1 cellular context compared by ENCODE assay signal in the genomic region with DNA sequence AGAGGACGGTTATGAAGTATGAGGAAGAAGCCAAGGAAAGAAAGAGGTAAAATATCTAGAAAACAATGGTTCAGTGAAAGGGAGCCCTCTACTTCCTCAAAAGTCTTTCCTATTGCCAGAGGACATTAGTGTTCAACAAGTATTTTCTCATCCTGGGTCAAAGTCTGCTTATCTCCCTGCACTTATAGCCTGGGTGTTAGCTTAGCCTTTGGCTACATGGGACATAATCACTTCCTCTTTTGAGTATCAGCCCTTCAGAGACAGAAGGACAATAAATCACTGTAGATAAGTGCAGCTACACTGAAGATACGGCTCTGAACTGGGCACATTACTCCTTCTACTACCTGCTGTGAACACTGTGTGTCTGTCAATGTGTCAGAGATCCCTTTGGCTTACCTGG.
TF ChIP-seq lines count a peak whose summit lies in the region.

No MANE protein-coding gene starts in this region.

TF ChIP-seq in K562, 482 proteins besides CTCF, POLR2A, EP300 and RAD21 (continues in another document):
- TF ChIP-seq NR2C1 (IDR thresholded peaks at IDR 0.05) (peak; percentile 64; the same call in 1 of the 2 replicates), NR2C1 (tag; IDR thresholded peaks at IDR 0.05) (peak; percentile 81), FOXP1 (CRISPR knock-in tag; IDR thresholded peaks at IDR 0.05) (no peak), NR3C1 (CRISPR knock-in tag; IDR thresholded peaks at IDR 0.05) (no peak), HDAC2 (IDR thresholded peaks at IDR 0.05) (peak; percentile 94), HMG20B (CRISPR knock-in tag; IDR thresholded peaks at IDR 0.05) (no peak), E2F5 (CRISPR knock-in tag; IDR thresholded peaks at IDR 0.05) (no peak), NCOR1 (IDR thresholded peaks at IDR 0.05) (peak; percentile 64), ZNF57 (CRISPR knock-in tag; IDR thresholded peaks at IDR 0.05) (no peak), CREB1 (IDR thresholded peaks at IDR 0.05) (no peak), CREB1 (CRISPR knock-in tag; IDR thresholded peaks at IDR 0.05) (no peak), CHD2 (IDR thresholded peaks at IDR 0.05; ENCODE audit: low read depth, low read length) (no peak), STAG1 (CRISPR knock-in tag; IDR thresholded peaks at IDR 0.05; ENCODE audit: borderline replicate concordance) (no peak), LARP7 (IDR thresholded peaks at IDR 0.05) (no peak), ZNF274 (IDR thresholded peaks at IDR 0.05; ENCODE audit: borderline replicate concordance, low read depth, low read length) (no peak), ZNF431 (CRISPR knock-in tag; IDR thresholded peaks at IDR 0.05) (no peak), LEF1 (IDR thresholded peaks at IDR 0.05) (0 out of 2 replicates have a peak, but pooled peaks have one; percentile 44), MTA2 (IDR thresholded peaks at IDR 0.05; ENCODE audit: low read depth) (peak; percentile 73), RBM17 (IDR thresholded peaks at IDR 0.05; ENCODE audit: borderline replicate concordance, low read depth, low read length) (no peak), ETS2 (tag; IDR thresholded peaks at IDR 0.05; ENCODE audit: borderline replicate concordance, poor library complexity, severe bottlenecking) (no peak), ATF4 (CRISPR knock-in tag; IDR thresholded peaks at IDR 0.05) (0 out of 2 replicates have a peak, but pooled peaks have one; percentile 16), TCF3 (CRISPR knock-in tag; IDR thresholded peaks at IDR 0.05) (peak; percentile 86), HDAC1 (IDR thresholded peaks at IDR 0.05) (peak in 1 of 2 experiments; percentile 94; a peak in 2 of 4 replicates), SMARCC2 (IDR thresholded peaks at IDR 0.05; ENCODE audit: low read depth) (peak; percentile 53; the same call in 1 of the 2 replicates), KDM1A (IDR thresholded peaks at IDR 0.05) (peak; percentile 96 to 97), NCOA2 (IDR thresholded peaks at IDR 0.05; ENCODE audit: partially characterized antibody in 2 of 2) (peak in 1 of 2 experiments; percentile 49), ZNF174 (CRISPR knock-in tag; IDR thresholded peaks at IDR 0.05) (no peak), ZKSCAN8 (CRISPR knock-in tag; IDR thresholded peaks at IDR 0.05) (no peak), SIRT6 (IDR thresholded peaks at IDR 0.05; ENCODE audit: low read depth, low read length) (no peak), JUNB (CRISPR knock-in tag; conservative IDR thresholded peaks at IDR 0.05) (no peak), ZBTB8A (IDR thresholded peaks at IDR 0.05; ENCODE audit: partially characterized antibody) (no peak), ZNF133 (CRISPR knock-in tag; IDR thresholded peaks at IDR 0.05) (no peak), NCOA6 (IDR thresholded peaks at IDR 0.05) (no peak), NFIX (CRISPR knock-in tag; IDR thresholded peaks at IDR 0.05; ENCODE audit: low read depth) (no peak), HES1 (IDR thresholded peaks at IDR 0.05; ENCODE audit: low read depth) (peak; percentile 80), CXXC5 (CRISPR knock-in tag; IDR thresholded peaks at IDR 0.05) (peak; percentile 24; the same call in 1 of the 2 replicates), SAFB2 (IDR thresholded peaks at IDR 0.05; ENCODE audit: borderline replicate concordance, low read depth, low read length, severe bottlenecking) (no peak), FOXM1 (IDR thresholded peaks at IDR 0.05; ENCODE audit: low read depth) (peak; percentile 35; the same call in 1 of the 2 replicates), FOXM1 (CRISPR knock-in tag; IDR thresholded peaks at IDR 0.05; ENCODE audit: low read depth) (no peak), TEAD4 (IDR thresholded peaks at IDR 0.05; ENCODE audit: low read length) (peak; percentile 90), TEAD4 (CRISPR knock-in tag; IDR thresholded peaks at IDR 0.05; ENCODE audit: borderline replicate concordance) (no peak), ZNF318 (IDR thresholded peaks at IDR 0.05; ENCODE audit: borderline replicate concordance in 1 of 2, low read depth in 1 of 2) (no peak), CTBP1 (IDR thresholded peaks at IDR 0.05; ENCODE audit: borderline replicate concordance) (peak; percentile 76; the same call in 1 of the 2 replicates), PRMT5 (CRISPR knock-in tag; IDR thresholded peaks at IDR 0.05) (no peak), BCOR (IDR thresholded peaks at IDR 0.05) (peak; percentile 46; the same call in 1 of the 2 replicates), STAT5B (CRISPR knock-in tag; IDR thresholded peaks at IDR 0.05) (no peak)
- TF ChIP-seq, protein P1, sequence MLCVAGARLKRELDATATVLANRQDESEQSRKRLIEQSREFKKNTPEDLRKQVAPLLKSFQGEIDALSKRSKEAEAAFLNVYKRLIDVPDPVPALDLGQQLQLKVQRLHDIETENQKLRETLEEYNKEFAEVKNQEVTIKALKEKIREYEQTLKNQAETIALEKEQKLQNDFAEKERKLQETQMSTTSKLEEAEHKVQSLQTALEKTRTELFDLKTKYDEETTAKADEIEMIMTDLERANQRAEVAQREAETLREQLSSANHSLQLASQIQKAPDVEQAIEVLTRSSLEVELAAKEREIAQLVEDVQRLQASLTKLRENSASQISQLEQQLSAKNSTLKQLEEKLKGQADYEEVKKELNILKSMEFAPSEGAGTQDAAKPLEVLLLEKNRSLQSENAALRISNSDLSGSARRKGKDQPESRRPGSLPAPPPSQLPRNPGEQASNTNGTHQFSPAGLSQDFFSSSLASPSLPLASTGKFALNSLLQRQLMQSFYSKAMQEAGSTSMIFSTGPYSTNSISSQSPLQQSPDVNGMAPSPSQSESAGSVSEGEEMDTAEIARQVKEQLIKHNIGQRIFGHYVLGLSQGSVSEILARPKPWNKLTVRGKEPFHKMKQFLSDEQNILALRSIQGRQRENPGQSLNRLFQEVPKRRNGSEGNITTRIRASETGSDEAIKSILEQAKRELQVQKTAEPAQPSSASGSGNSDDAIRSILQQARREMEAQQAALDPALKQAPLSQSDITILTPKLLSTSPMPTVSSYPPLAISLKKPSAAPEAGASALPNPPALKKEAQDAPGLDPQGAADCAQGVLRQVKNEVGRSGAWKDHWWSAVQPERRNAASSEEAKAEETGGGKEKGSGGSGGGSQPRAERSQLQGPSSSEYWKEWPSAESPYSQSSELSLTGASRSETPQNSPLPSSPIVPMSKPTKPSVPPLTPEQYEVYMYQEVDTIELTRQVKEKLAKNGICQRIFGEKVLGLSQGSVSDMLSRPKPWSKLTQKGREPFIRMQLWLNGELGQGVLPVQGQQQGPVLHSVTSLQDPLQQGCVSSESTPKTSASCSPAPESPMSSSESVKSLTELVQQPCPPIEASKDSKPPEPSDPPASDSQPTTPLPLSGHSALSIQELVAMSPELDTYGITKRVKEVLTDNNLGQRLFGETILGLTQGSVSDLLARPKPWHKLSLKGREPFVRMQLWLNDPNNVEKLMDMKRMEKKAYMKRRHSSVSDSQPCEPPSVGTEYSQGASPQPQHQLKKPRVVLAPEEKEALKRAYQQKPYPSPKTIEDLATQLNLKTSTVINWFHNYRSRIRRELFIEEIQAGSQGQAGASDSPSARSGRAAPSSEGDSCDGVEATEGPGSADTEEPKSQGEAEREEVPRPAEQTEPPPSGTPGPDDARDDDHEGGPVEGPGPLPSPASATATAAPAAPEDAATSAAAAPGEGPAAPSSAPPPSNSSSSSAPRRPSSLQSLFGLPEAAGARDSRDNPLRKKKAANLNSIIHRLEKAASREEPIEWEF (CRISPR knock-in tag; IDR thresholded peaks at IDR 0.05), result no peak
- TF ChIP-seq, protein P2, sequence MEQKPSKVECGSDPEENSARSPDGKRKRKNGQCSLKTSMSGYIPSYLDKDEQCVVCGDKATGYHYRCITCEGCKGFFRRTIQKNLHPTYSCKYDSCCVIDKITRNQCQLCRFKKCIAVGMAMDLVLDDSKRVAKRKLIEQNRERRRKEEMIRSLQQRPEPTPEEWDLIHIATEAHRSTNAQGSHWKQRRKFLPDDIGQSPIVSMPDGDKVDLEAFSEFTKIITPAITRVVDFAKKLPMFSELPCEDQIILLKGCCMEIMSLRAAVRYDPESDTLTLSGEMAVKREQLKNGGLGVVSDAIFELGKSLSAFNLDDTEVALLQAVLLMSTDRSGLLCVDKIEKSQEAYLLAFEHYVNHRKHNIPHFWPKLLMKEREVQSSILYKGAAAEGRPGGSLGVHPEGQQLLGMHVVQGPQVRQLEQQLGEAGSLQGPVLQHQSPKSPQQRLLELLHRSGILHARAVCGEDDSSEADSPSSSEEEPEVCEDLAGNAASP (IDR thresholded peaks at IDR 0.05), result no peak
- TF ChIP-seq, protein P3, sequence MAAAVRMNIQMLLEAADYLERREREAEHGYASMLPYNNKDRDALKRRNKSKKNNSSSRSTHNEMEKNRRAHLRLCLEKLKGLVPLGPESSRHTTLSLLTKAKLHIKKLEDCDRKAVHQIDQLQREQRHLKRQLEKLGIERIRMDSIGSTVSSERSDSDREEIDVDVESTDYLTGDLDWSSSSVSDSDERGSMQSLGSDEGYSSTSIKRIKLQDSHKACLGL (CRISPR knock-in tag; IDR thresholded peaks at IDR 0.05; ENCODE audit: borderline replicate concordance, poor library complexity, severe bottlenecking), result no peak
